Comparison of ENCODE assay signal across 11 cellular contexts in genomic region chr5:137300411-137301240, GRCh38.
DNase-seq lines count a peak whose midpoint lies in the region; ATAC-seq and TF ChIP-seq lines count a peak whose summit lies in the region.
"Had no signal": no experiment of that assay in that cellular context is flagged by ENCODE, and none has a peak within 500 bp of the region (broad histone marks: within the 10 kb centered on the region; RNA-seq: fewer than 3 reads in every experiment).

No MANE protein-coding gene starts in this region.

- H3K27me3 Mint-ChIP-seq in chondrocyte (ENCODE audit: low read depth) = no peaks in the 10 kb centered on the region

- intact Hi-C loops in right cardiac atrium (cut with DNase I) (no loop called here), left colon (cut with DNase I, micrococcal nuclease) (no loop called here)

- H3K4me1 ChIP-seq in right cardiac atrium (ENCODE audit: control insufficient read depth, insufficient read depth, low read length) (peaks cover 3% of the 10 kb centered on the region), thoracic aorta (ENCODE audit: control insufficient read depth in 1 of 2, low read depth in 2 of 2) (peaks cover 4 to 16% of the 10 kb centered on the region in 2 donors)

- H3K27me3 ChIP-seq in right cardiac atrium (ENCODE audit: control insufficient read depth, insufficient read depth) = no peaks in the 10 kb centered on the region
- no peaks in the 10 kb centered on the region for H3K27me3 ChIP-seq in thoracic aorta (replicated peaks; ENCODE audit: insufficient read depth)

- H3K27ac Mint-ChIP-seq in chondrocyte (ENCODE audit: unreplicated experiment) = peak overlapping the region; percentile 89
- H3K27ac Mint-ChIP-seq: activated T-cell treated with anti-CD3 and anti-CD28 coated beads, Interleukin-2, amount 50 U/mL, for 24 hours; T-cell had no signal

- H3K4me3 ChIP-seq in right cardiac atrium (ENCODE audit: low read length) (no peak overlapping the region), thoracic aorta (no peak overlapping the region)
- H3K4me3 ChIP-seq: mucosa of descending colon had no signal

- H3K9me3 ChIP-seq in right cardiac atrium (ENCODE audit: control insufficient read depth, low read length) (no peaks in the 10 kb centered on the region), thoracic aorta (no peaks in the 10 kb centered on the region)
- H3K9me3 ChIP-seq: mucosa of descending colon had no signal

- ATAC-seq in right cardiac atrium = peak; percentile 61 to 62
- ATAC-seq in thoracic aorta (ENCODE audit: insufficient number of reproducible peaks, low FRiP score, low read depth) = peak; percentile 84
- ATAC-seq in left colon = no peak
- ATAC-seq: mucosa of descending colon, T-cell had no signal

- no peak for TF ChIP-seq CTCF in chondrocyte (IDR thresholded peaks at IDR 0.05)
- TF ChIP-seq CTCF in thoracic aorta (IDR thresholded peaks at IDR 0.05) = no peak

- H3K4me3 Mint-ChIP-seq in chondrocyte (ENCODE audit: unreplicated experiment) = peak overlapping the region; percentile 20
- H3K4me3 Mint-ChIP-seq: activated T-cell treated with anti-CD3 and anti-CD28 coated beads, Interleukin-2, amount 50 U/mL, for 24 hours; T-cell had no signal

- H3K36me3 Mint-ChIP-seq in chondrocyte (ENCODE audit: low read depth) = peaks cover 2% of the 10 kb centered on the region
- H3K36me3 Mint-ChIP-seq: T-cell had no signal

- no peaks in the 10 kb centered on the region for H3K36me3 ChIP-seq in thoracic aorta

- DNase-seq in M059J (ENCODE audit: low read depth) = peak; percentile 73
- no peak for DNase-seq in chondrocyte (ENCODE audit: low spot score)
- no peak for DNase-seq in right cardiac atrium
- DNase-seq in thoracic aorta (ENCODE audit: low spot score) = no peak
- no peak for DNase-seq in putamen (ENCODE audit: low spot score)
- no peak for DNase-seq in HUDEP-2 (lab: John Stamatoyannopoulos, UW; ENCODE audit: unreplicated experiment in 76 of 76)
- DNase-seq in left colon = no peak
- DNase-seq: activated T-cell treated with anti-CD3 and anti-CD28 coated beads, Interleukin-2, amount 50 U/mL, for 24 hours; amygdala; mucosa of descending colon; T-cell had no signal

- H3K4me1 Mint-ChIP-seq in chondrocyte (ENCODE audit: low read depth) = peaks cover 25% of the 10 kb centered on the region
- H3K4me1 Mint-ChIP-seq: T-cell had no signal

- H3K9me3 Mint-ChIP-seq in chondrocyte (ENCODE audit: low read depth) = peaks cover 6% of the 10 kb centered on the region
- H3K9me3 Mint-ChIP-seq: activated T-cell treated with anti-CD3 and anti-CD28 coated beads, Interleukin-2, amount 50 U/mL, for 24 hours; T-cell had no signal

- 55% methylated on average over 4 of the region's 4 CpGs for WGBS in right cardiac atrium

- H3K27ac ChIP-seq in right cardiac atrium (ENCODE audit: low read length) = peak overlapping the region; percentile 46
- peak overlapping the region; percentile 40 to 43 for H3K27ac ChIP-seq in thoracic aorta
